ENCODE assay signal across 25 cellular contexts in the genomic region with DNA sequence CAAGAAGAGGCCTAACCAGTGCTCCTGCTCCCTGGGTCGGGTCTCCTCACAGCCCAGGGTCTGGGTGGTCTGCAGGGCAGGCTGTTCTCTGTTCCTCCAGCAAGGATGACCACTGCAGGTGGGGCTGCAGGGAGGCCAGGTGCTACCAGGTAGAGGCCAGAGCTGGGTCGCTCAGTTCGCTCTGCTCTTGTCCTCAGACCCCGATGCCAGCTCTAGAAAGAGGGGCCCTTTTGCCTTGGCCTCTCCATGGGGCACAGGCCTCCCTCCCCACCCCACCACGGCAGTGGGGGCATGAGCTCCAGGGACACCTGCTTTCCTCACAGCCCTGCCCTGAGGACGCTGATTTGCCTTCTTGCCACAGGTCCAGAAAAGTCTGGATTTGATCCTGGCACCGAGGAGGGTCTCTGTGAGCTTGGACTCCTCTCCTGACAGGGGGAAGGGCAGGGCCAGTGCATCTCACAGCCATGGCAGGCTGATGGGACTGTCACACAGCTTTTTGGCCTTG.
"Had no signal": no experiment of that assay in that cellular context is flagged by ENCODE, and none has a peak within 500 bp of the region (broad histone marks: within the 10 kb centered on the region; RNA-seq: fewer than 3 reads in every experiment).

No MANE protein-coding gene starts in this region.

- H3K27ac Mint-ChIP-seq: activated CD4-positive, alpha-beta memory T cell treated with anti-CD3 and anti-CD28 coated beads, Interleukin-2, amount 10 ng/mL, durations not matched to agents 7 days and 5 days; activated CD4-positive, alpha-beta T cell treated with anti-CD3 and anti-CD28 coated beads for 36 hours; activated naive CD8-positive, alpha-beta T cell treated with anti-CD3 and anti-CD28 coated beads, Interleukin-2, amount 10 ng/mL, durations not matched to agents 7 days and 5 days had no signal

- H3K4me3 Mint-ChIP-seq: activated CD4-positive, alpha-beta memory T cell treated with anti-CD3 and anti-CD28 coated beads, Interleukin-2, amount 10 ng/mL, durations not matched to agents 7 days and 5 days; activated CD4-positive, alpha-beta T cell treated with anti-CD3 and anti-CD28 coated beads for 36 hours; activated naive CD8-positive, alpha-beta T cell treated with anti-CD3 and anti-CD28 coated beads, Interleukin-2, amount 10 ng/mL, durations not matched to agents 7 days and 5 days had no signal

- H3K36me3 Mint-ChIP-seq: activated naive CD8-positive, alpha-beta T cell treated with anti-CD3 and anti-CD28 coated beads, Interleukin-2, amount 10 ng/mL, durations not matched to agents 7 days and 5 days had no signal

- H3K9me3 ChIP-seq: adrenal gland, MG63, Peyer's patch, SJCRH30, SK-N-SH had no signal

- H3K4me1 ChIP-seq: adrenal gland, Peyer's patch, SJCRH30 had no signal

- H3K27me3 ChIP-seq: adrenal gland, Peyer's patch, SJCRH30 had no signal

- ATAC-seq: activated CD4-positive, alpha-beta T cell treated with anti-CD3 and anti-CD28 coated beads for 36 hours had no signal

- H3K27ac ChIP-seq: adrenal gland, Peyer's patch, SJCRH30, WERI-Rb-1 had no signal

- H3K36me3 ChIP-seq: adrenal gland, MG63, Peyer's patch, SJCRH30, WERI-Rb-1 had no signal

- H3K4me1 Mint-ChIP-seq: activated CD4-positive, alpha-beta T cell treated with anti-CD3 and anti-CD28 coated beads for 36 hours; activated naive CD8-positive, alpha-beta T cell treated with anti-CD3 and anti-CD28 coated beads, Interleukin-2, amount 10 ng/mL, durations not matched to agents 7 days and 5 days had no signal

- H3K4me2 ChIP-seq: SK-N-SH had no signal

- DNase-seq: activated CD4-positive, alpha-beta memory T cell treated with anti-CD3 and anti-CD28 coated beads, Interleukin-2, amount 10 ng/mL, durations not matched to agents 7 days and 5 days; activated CD4-positive, alpha-beta T cell treated with anti-CD3 and anti-CD28 coated beads for 36 hours; activated CD4-positive, alpha-beta T cell treated with anti-CD3 and anti-CD28 coated beads, Interleukin-2, amount 50 U/mL, for 1 hour; activated CD8-positive, alpha-beta memory T cell treated with anti-CD3 and anti-CD28 coated beads, Interleukin-2, amount 50 U/mL, for 4 hours; activated naive CD4-positive, alpha-beta T cell treated with anti-CD3 and anti-CD28 coated beads, Interleukin-2, amount 50 U/mL, for 16 hours; activated naive CD8-positive, alpha-beta T cell treated with anti-CD3 and anti-CD28 coated beads, Interleukin-2, amount 10 ng/mL, durations not matched to agents 7 days and 5 days; activated T-cell treated with anti-CD3 and anti-CD28 coated beads, Interleukin-2, amount 50 U/mL, for 1 hour; anterior cingulate cortex; MG63; MV-4-11; NCI-H1092 treated with DMSO at 0.1 percent for 48 hours; NCI-H1417 treated with DMSO at 0.1 percent for 48 hours; NCI-H1694; NCI-H2029; NCI-H2107; NCI-H345; NCI-H510A treated with DMSO at 0.1 percent for 48 hours; NK-92 treated with Interleukin-12 subunit alpha and Interleukin-12 subunit beta, amount 100 ng/mL, for 24 hours; Peyer's patch; Right ventricle myocardium superior; SJCRH30; SK-N-SH; T-helper 1 cell had no signal

- H3K27me3 Mint-ChIP-seq: activated CD4-positive, alpha-beta memory T cell treated with anti-CD3 and anti-CD28 coated beads, Interleukin-2, amount 10 ng/mL, durations not matched to agents 7 days and 5 days had no signal

- H3K9me3 Mint-ChIP-seq: activated CD4-positive, alpha-beta memory T cell treated with anti-CD3 and anti-CD28 coated beads, Interleukin-2, amount 10 ng/mL, durations not matched to agents 7 days and 5 days; activated naive CD8-positive, alpha-beta T cell treated with anti-CD3 and anti-CD28 coated beads, Interleukin-2, amount 10 ng/mL, durations not matched to agents 7 days and 5 days had no signal

- H3K9ac ChIP-seq: SK-N-SH had no signal

- H3K4me3 ChIP-seq: adrenal gland, MG63, Peyer's patch, SJCRH30 had no signal
